1 cellular context compared by ENCODE assay signal in the genomic region with DNA sequence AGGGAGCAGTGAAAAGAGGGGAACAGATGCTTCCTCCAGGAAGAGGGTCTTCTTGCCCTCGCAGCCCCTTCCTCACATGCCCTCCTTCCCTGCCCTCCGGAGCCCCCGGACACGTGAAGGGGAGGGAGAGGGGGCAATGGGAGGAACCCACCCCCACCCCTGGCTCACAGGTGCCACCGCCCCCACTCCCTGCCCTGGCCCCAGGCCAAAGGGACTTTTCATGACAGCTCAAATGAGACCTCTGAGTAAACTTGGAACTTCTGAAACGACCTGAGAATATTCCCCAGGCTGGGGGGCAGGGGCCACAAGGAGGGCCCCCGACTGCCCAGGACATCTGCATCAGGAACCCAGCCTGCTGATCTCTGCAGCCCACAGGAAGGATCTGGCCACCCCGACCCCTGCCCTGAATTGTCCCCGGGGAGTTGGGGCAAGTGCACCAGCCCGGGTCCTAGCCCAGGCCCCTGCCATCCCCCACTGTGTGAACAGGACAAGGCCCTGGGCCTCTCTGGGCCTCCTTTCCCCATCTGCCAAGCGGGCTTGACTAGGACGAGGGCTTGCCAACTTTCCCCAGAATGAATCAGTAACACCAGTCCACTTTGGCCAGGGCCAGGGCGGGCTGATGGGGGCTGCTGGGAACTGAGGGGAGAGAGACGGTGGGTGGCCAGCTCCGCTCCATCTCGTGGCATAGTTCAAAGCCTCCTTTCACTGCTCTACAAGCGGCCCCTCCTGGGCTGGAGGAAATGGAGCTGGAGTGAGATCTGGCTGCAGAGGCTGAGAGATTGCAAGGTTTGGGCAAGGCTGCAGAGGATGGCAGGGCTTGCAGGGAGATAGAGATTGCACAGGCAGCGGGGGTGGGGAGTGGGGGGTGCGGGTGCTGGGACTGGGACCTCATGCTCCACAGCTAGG.
TF ChIP-seq lines count a peak whose summit lies in the region.

No MANE protein-coding gene starts in this region.

TF ChIP-seq in IMR-90, 13 proteins besides CTCF, POLR2A, EP300 and RAD21:
- no peak for TF ChIP-seq NFE2L2 (IDR thresholded peaks at IDR 0.05; ENCODE audit: low read depth, low read length)
- no peak for TF ChIP-seq BHLHE40 (IDR thresholded peaks at IDR 0.05; ENCODE audit: low read depth, low read length)
- TF ChIP-seq MXI1 (IDR thresholded peaks at IDR 0.05; ENCODE audit: borderline replicate concordance, low read depth, low read length) = no peak
